In genomic region chr21:41952568-41953248, GRCh38 we compare ENCODE assay signal across 1 cellular context.
TF ChIP-seq lines count a peak whose summit lies in the region.

No MANE protein-coding gene starts in this region.

TF ChIP-seq in GM23338, 12 proteins besides CTCF, POLR2A, EP300 and RAD21 (continued from another document):
- TF ChIP-seq, protein P1, sequence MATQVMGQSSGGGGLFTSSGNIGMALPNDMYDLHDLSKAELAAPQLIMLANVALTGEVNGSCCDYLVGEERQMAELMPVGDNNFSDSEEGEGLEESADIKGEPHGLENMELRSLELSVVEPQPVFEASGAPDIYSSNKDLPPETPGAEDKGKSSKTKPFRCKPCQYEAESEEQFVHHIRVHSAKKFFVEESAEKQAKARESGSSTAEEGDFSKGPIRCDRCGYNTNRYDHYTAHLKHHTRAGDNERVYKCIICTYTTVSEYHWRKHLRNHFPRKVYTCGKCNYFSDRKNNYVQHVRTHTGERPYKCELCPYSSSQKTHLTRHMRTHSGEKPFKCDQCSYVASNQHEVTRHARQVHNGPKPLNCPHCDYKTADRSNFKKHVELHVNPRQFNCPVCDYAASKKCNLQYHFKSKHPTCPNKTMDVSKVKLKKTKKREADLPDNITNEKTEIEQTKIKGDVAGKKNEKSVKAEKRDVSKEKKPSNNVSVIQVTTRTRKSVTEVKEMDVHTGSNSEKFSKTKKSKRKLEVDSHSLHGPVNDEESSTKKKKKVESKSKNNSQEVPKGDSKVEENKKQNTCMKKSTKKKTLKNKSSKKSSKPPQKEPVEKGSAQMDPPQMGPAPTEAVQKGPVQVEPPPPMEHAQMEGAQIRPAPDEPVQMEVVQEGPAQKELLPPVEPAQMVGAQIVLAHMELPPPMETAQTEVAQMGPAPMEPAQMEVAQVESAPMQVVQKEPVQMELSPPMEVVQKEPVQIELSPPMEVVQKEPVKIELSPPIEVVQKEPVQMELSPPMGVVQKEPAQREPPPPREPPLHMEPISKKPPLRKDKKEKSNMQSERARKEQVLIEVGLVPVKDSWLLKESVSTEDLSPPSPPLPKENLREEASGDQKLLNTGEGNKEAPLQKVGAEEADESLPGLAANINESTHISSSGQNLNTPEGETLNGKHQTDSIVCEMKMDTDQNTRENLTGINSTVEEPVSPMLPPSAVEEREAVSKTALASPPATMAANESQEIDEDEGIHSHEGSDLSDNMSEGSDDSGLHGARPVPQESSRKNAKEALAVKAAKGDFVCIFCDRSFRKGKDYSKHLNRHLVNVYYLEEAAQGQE (IDR thresholded peaks at IDR 0.05; ENCODE audit: unreplicated experiment) = no peak
- no peak for TF ChIP-seq STAT1 (IDR thresholded peaks at IDR 0.05; ENCODE audit: unreplicated experiment)
- TF ChIP-seq, protein P2, sequence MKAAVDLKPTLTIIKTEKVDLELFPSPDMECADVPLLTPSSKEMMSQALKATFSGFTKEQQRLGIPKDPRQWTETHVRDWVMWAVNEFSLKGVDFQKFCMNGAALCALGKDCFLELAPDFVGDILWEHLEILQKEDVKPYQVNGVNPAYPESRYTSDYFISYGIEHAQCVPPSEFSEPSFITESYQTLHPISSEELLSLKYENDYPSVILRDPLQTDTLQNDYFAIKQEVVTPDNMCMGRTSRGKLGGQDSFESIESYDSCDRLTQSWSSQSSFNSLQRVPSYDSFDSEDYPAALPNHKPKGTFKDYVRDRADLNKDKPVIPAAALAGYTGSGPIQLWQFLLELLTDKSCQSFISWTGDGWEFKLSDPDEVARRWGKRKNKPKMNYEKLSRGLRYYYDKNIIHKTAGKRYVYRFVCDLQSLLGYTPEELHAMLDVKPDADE (IDR thresholded peaks at IDR 0.05) = no peak
TF ChIP-seq in GM23338: peak in this region for 0.
